Comparison of ENCODE assay signal across 8 cellular contexts in the genomic region with DNA sequence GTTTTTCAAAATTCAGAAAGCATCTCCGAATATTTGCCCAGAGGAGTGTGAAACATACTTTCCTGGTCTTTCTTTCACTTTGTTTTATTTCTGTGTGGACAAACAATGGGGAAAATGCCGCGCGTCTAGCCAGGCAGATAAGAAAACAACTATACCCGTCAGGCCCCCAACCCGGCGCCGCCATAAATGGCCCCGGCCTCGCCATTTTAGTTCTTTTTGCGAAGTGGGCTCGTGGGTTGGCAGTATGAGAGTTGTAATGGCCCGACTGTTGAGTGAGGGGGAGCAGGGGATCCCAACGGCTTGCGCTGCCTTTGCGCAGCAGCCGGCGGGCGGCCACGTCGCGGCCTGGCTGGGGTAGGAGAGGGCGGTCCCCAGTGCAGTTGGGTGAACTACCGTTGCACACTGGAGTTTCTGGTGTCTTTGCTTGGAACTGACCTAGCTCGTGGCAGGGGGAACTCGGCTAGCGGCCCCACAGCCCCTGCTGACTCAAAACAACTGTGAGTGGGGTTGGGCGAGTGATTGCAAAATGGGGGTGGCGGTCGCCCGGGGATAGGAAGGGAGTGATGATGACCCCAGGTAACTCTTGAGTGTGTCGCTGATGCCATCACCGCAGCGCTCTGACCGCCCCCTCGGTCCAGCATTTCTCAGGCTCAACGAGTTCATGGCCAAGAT. TPM values are rescaled to one million over a fixed set of nuclear protein-coding genes. Genes with fewer than 3 reads are reported as not detected.
DNase-seq lines count a peak whose midpoint lies in the region; ATAC-seq and TF ChIP-seq lines count a peak whose summit lies in the region.

No MANE protein-coding gene starts in this region.

- peak overlapping the region; percentile 64 for H2AFZ ChIP-seq in smooth muscle cell (ENCODE audit: low read depth)

- H3K36me3 ChIP-seq in BLaER1 (peaks cover 40% of the 10 kb centered on the region), breast epithelium (no peaks in the 10 kb centered on the region), smooth muscle cell (ENCODE audit: low read depth) (peaks cover 14% of the 10 kb centered on the region)

- H3K27ac ChIP-seq in BLaER1 (peak overlapping the region; percentile 98), VCaP (peak overlapping the region; percentile 94), breast epithelium (peak overlapping the region; percentile 93 to 96), smooth muscle cell (ENCODE audit: low read depth) (peak overlapping the region; percentile 98)

- H3K27me3 ChIP-seq in BLaER1 (no peaks in the 10 kb centered on the region), breast epithelium (no peaks in the 10 kb centered on the region), smooth muscle cell (ENCODE audit: low read depth) (no peaks in the 10 kb centered on the region)

- TF ChIP-seq CTCF in VCaP (conservative IDR thresholded peaks at IDR 0.05) (no peak), breast epithelium (IDR thresholded peaks at IDR 0.05) (peak in 1 of 3 donors; percentile 18), smooth muscle cell (IDR thresholded peaks at IDR 0.05; ENCODE audit: borderline replicate concordance, insufficient read depth, poor library complexity, severe bottlenecking) (no peak)

- intact Hi-C loops in breast epithelium (cut with DNase I; ENCODE audit: low total_unique reads), result loop anchor here (5.0 to 10.0 kb wide), 3 partner anchors 108 to 180 kb away; partner anchors contain the start of genes APOM, BAG6, DDAH2 and LY6G5C

- under 1% methylated on average over 37 of the region's 37 CpGs for WGBS in smooth muscle cell (ENCODE audit: low lambda C conversion rate)

- peaks cover 56 to 61% of the 10 kb centered on the region in 2 donors for H3K4me1 Mint-ChIP-seq in immature natural killer cell

- H3K9me3 ChIP-seq in BLaER1 (no peaks in the 10 kb centered on the region), breast epithelium (no peaks in the 10 kb centered on the region), smooth muscle cell (replicated peaks; ENCODE audit: low read depth) (no peaks in the 10 kb centered on the region)

- peak; percentile 61 for TF ChIP-seq POLR2A in breast epithelium (IDR thresholded peaks at IDR 0.05)

- peaks cover 9 to 20% (median 14%) of the 10 kb centered on the region in 3 donors for H3K36me3 Mint-ChIP-seq in immature natural killer cell

- H3K27ac Mint-ChIP-seq in immature natural killer cell, result peak overlapping the region; percentile 96 to 100 (median 99)

- H3K79me2 ChIP-seq in smooth muscle cell (ENCODE audit: low read depth), result peaks cover 55% of the 10 kb centered on the region

- no peaks in the 10 kb centered on the region for H3K9me3 Mint-ChIP-seq in immature natural killer cell

- peak overlapping the region; percentile 83 for H3K4me3 ChIP-seq in BLaER1
- H3K4me3 ChIP-seq in breast epithelium, result peak overlapping the region; percentile 78 to 94 (median 90)
- H3K4me3 ChIP-seq in smooth muscle cell, result peak overlapping the region; percentile 75

- H4K20me1 ChIP-seq in BLaER1 (peaks cover 45% of the 10 kb centered on the region), smooth muscle cell (ENCODE audit: low read depth) (peaks cover 44% of the 10 kb centered on the region)

- peak overlapping the region; percentile 96 for H3K4me2 ChIP-seq in BLaER1
- peak overlapping the region; percentile 96 for H3K4me2 ChIP-seq in smooth muscle cell

- H3F3A ChIP-seq in smooth muscle cell (ENCODE audit: low read depth), result peaks cover 28% of the 10 kb centered on the region

- peak; percentile 73 to 94 for DNase-seq in NCI-H187 (lab: John Stamatoyannopoulos, UW)
- DNase-seq in breast epithelium (ENCODE audit: low spot score in 2 of 2), result peak; percentile 66 to 82
- peak in 1 of 3 donors; percentile 80 for DNase-seq in immature natural killer cell
- DNase-seq in smooth muscle cell (lab: John Stamatoyannopoulos, UW; ENCODE audit: unreplicated experiment), result peak; percentile 62

- peaks cover 6 to 10% (median 7%) of the 10 kb centered on the region in 3 donors for H3K27me3 Mint-ChIP-seq in immature natural killer cell (ENCODE audit: low read depth in 3 of 3)

- peak overlapping the region; percentile 89 to 99 (median 95) for H3K4me3 Mint-ChIP-seq in immature natural killer cell

- H3K4me1 ChIP-seq in BLaER1 (peaks cover 66% of the 10 kb centered on the region), breast epithelium (peaks cover 7 to 19% of the 10 kb centered on the region in 2 donors), smooth muscle cell (ENCODE audit: low read depth) (peaks cover 27% of the 10 kb centered on the region)

- ATAC-seq in GM21619 (IDR thresholded peaks at IDR 0.05; ENCODE audit: unreplicated experiment), result peak; percentile 34
- no peak for ATAC-seq in HG03378 (IDR thresholded peaks at IDR 0.05; ENCODE audit: unreplicated experiment)

- peak overlapping the region; percentile 97 for H3K9ac ChIP-seq in BLaER1
- peak overlapping the region; percentile 96 for H3K9ac ChIP-seq in smooth muscle cell (ENCODE audit: low read depth)

RNA-seq across cellular contexts. Expression of gene HSPA1B, which starts 7.3 kb away (rescaled TPM):
- 100 to 1,000 TPM; 113 to 376 (median 232) TPM for total RNA-seq in breast epithelium
- polyA plus RNA-seq in immature natural killer cell, result 1 to 10 TPM; 1.5 to 3.2 (median 1.9) TPM
- total RNA-seq in smooth muscle cell, result 33.6 and 43.1 TPM in 2 replicates
- 30.7 and 36.7 TPM in 2 replicates for polyA plus RNA-seq in smooth muscle cell

RNA-seq across cellular contexts. Expression of gene HSPA1A, which starts 19.5 kb away (rescaled TPM):
- 100 to 1,000 TPM; 136 to 459 (median 202) TPM for total RNA-seq in breast epithelium
- polyA plus RNA-seq in immature natural killer cell, result 10 to 100 TPM in 2 of 3 donors, 1 to 10 TPM in 1; 9.7 to 81.3 (median 22.5) TPM
- total RNA-seq in smooth muscle cell, result 52.6 and 59.5 TPM in 2 replicates
- 61.2 and 71.6 TPM in 2 replicates for polyA plus RNA-seq in smooth muscle cell

RNA-seq across cellular contexts. Expression of gene HSPA1L, which starts 19.8 kb away (rescaled TPM):
- total RNA-seq in breast epithelium (1 to 10 TPM; 1.3 to 1.9 (median 1.6) TPM), smooth muscle cell (0.63 and 0.94 TPM in 2 replicates)
- polyA plus RNA-seq in immature natural killer cell (1 to 10 TPM in 2 of 3 donors, under 1 TPM in 1; 0.70 to 3.8 (median 2.4) TPM), smooth muscle cell (0.19 and 1.0 TPM in 2 replicates)

RNA-seq across cellular contexts. Expression of gene NEU1, which starts 27.8 kb away (rescaled TPM):
- total RNA-seq in breast epithelium, result 10 to 100 TPM; 44.6 to 57.3 (median 48.9) TPM
- 10 to 100 TPM; 37.5 to 44.9 (median 40.5) TPM for polyA plus RNA-seq in immature natural killer cell
- 40.0 and 47.5 TPM in 2 replicates for total RNA-seq in smooth muscle cell
- polyA plus RNA-seq in smooth muscle cell, result 52.1 and 52.7 TPM in 2 replicates

RNA-seq across cellular contexts. Expression of gene LSM2, which starts 28.1 kb away (rescaled TPM):
- total RNA-seq in breast epithelium, result 10 to 100 TPM; 28.7 to 39.7 (median 32.6) TPM
- polyA plus RNA-seq in immature natural killer cell, result 10 to 100 TPM; 77.7 to 97.1 (median 94.6) TPM
- total RNA-seq in smooth muscle cell, result 62.0 and 91.2 TPM in 2 replicates
- 73.6 and 81.6 TPM in 2 replicates for polyA plus RNA-seq in smooth muscle cell
